8 cellular contexts compared by ENCODE assay signal in genomic region chr15:99729920-99730319, GRCh38. TPM values are rescaled to one million over a fixed set of nuclear protein-coding genes. Genes with fewer than 3 reads are reported as not detected.
DNase-seq lines count a peak whose midpoint lies in the region; ATAC-seq, FAIRE-seq and TF ChIP-seq lines count a peak whose summit lies in the region.

No MANE protein-coding gene starts in this region.

- no peak overlapping the region for H3K27ac Mint-ChIP-seq in astrocyte (ENCODE audit: unreplicated experiment)

- no peak for ATAC-seq in HG02981 (IDR thresholded peaks at IDR 0.05; ENCODE audit: unreplicated experiment)
- ATAC-seq in aorta (ENCODE audit: low FRiP score): no peak
- no peak for ATAC-seq in GM18505 (IDR thresholded peaks at IDR 0.05; ENCODE audit: unreplicated experiment)
- ATAC-seq in HG02798 (IDR thresholded peaks at IDR 0.05; ENCODE audit: poor library complexity, unreplicated experiment): no peak

- H3K36me3 ChIP-seq in HEK293 (ENCODE audit: control insufficient read depth in 2 of 2, insufficient read depth in 1 of 2, low read length in 2 of 2) (peaks cover 0 to 32% of the 10 kb centered on the region in 2 experiments; a peak in 2 of 3 replicates), astrocyte (ENCODE audit: insufficient read depth, low read length) (peaks cover 3% of the 10 kb centered on the region), aorta (ENCODE audit: control insufficient read depth in 1 of 2, insufficient read depth in 2 of 2, low read length in 1 of 2) (peaks cover 0 to 7% of the 10 kb centered on the region in 2 donors)

- no peaks in the 10 kb centered on the region for H3K27me3 Mint-ChIP-seq in astrocyte (ENCODE audit: low read depth, unreplicated experiment)

- peaks cover 14% of the 10 kb centered on the region for H4K20me1 ChIP-seq in astrocyte (ENCODE audit: insufficient read depth, low read length)

- H3K4me1 ChIP-seq in HEK293 (ENCODE audit: control insufficient read depth, insufficient read depth, low read length) (peaks cover 5% of the 10 kb centered on the region; the same call in 1 of the 2 replicates), astrocyte (ENCODE audit: insufficient read depth, low read length) (peaks cover 5% of the 10 kb centered on the region), aorta (ENCODE audit: control insufficient read depth in 1 of 2, insufficient read depth in 2 of 2, low read length in 2 of 2) (no peaks in the 10 kb centered on the region)

- peak; percentile 60; the same call in 1 of the 2 replicates for TF ChIP-seq CTCF in HEK293 (tag by site-specific recombination; IDR thresholded peaks at IDR 0.05)
- TF ChIP-seq CTCF in astrocyte (IDR thresholded peaks at IDR 0.05; ENCODE audit: insufficient read depth, low read depth, low read length): peak; percentile 44

- no peaks in the 10 kb centered on the region for H3K4me1 Mint-ChIP-seq in astrocyte (ENCODE audit: low read depth, unreplicated experiment)

- no peak overlapping the region for H3K4me2 ChIP-seq in astrocyte (ENCODE audit: low read length)

- peaks cover 4% of the 10 kb centered on the region for H3K9me3 Mint-ChIP-seq in astrocyte (ENCODE audit: unreplicated experiment)

- H3K9ac ChIP-seq in astrocyte (ENCODE audit: low read length): no peak overlapping the region

- no peak overlapping the region for H3K27ac ChIP-seq in HEK293 (ENCODE audit: extremely low read depth, low read depth, low read length)
- H3K27ac ChIP-seq in astrocyte (ENCODE audit: low read depth, low read length): no peak overlapping the region
- no peak overlapping the region for H3K27ac ChIP-seq in aorta (ENCODE audit: low read depth in 1 of 2, low read length in 2 of 2)

- H2AFZ ChIP-seq in astrocyte (ENCODE audit: low read depth, low read length): no peak overlapping the region

- no peak overlapping the region for H3K4me3 Mint-ChIP-seq in astrocyte (ENCODE audit: unreplicated experiment)

- H3K9me3 ChIP-seq in HEK293 (ENCODE audit: control insufficient read depth, insufficient read depth, low read depth, low read length) (no peaks in the 10 kb centered on the region), astrocyte (ENCODE audit: insufficient read depth, low read depth, low read length) (peaks cover 8% of the 10 kb centered on the region), aorta (ENCODE audit: control insufficient read depth, low read length) (no peaks in the 10 kb centered on the region)

- H3K79me2 ChIP-seq in astrocyte (ENCODE audit: insufficient read depth, low read length): no peaks in the 10 kb centered on the region

- H3K27me3 ChIP-seq in astrocyte (ENCODE audit: insufficient read depth, low read length) (no peaks in the 10 kb centered on the region), aorta (ENCODE audit: control insufficient read depth in 1 of 2, insufficient read depth in 2 of 2, low read length in 1 of 2) (no peaks in the 10 kb centered on the region)

- POLR2A ChIA-PET in HEK293 (lab: Yijun Ruan, JAX): no interaction called here

- intact Hi-C loops in aorta (cut with DNase I): loop anchor here in 1 of 2 donors (5.0 to 10.0 kb wide), 2 partner anchors 458 to 625 kb away; partner anchors contain the start of gene SYNM

- no peak overlapping the region for H3K4me3 ChIP-seq in HEK293 (ENCODE audit: low read depth, low read length)
- no peak overlapping the region for H3K4me3 ChIP-seq in astrocyte (ENCODE audit: insufficient read depth, low read depth, low read length)
- no peak overlapping the region for H3K4me3 ChIP-seq in aorta (ENCODE audit: low read length in 2 of 2)

- TF ChIP-seq POLR2A in GM18505 (IDR thresholded peaks at IDR 0.05; ENCODE audit: borderline replicate concordance, extremely low read depth, insufficient read depth, insufficient read length): no peak

- peaks cover 15% of the 10 kb centered on the region for H3K36me3 Mint-ChIP-seq in astrocyte (ENCODE audit: low read depth, unreplicated experiment)

- peak; percentile 26 for FAIRE-seq in astrocyte (lab: Jason Lieb, UNC)

- CTCF ChIA-PET in HEK293 (lab: Yijun Ruan, JAX): interaction anchor here (0.8 to 4.2 kb wide), 8 partner anchors 11 to 462 kb away, joined by 3 to 22 read pairs (median 4); no protein-coding TSS in a partner anchor

- 27 to 35% methylated on average over 3 of the region's 3 CpGs for WGBS in aorta, 2 donors

- peak; percentile 4 for DNase-seq in COLO668 (lab: John Stamatoyannopoulos, UW; ENCODE audit: unreplicated experiment)
- peak; percentile 16 for DNase-seq in astrocyte (ENCODE audit: low read depth)
- peak; percentile 11 for DNase-seq in kidney glomerular epithelial cell (lab: John Stamatoyannopoulos, UW)
- no peak for DNase-seq in aorta

TF ChIP-seq in HEK293, 187 proteins besides CTCF, POLR2A, EP300 and RAD21 (continues in another document):
- TF ChIP-seq ZBTB44 (tag by site-specific recombination; IDR thresholded peaks at IDR 0.05) (no peak), PRDM10 (tag by site-specific recombination; IDR thresholded peaks at IDR 0.05) (peak; percentile 60), ZNF133 (tag by site-specific recombination; IDR thresholded peaks at IDR 0.05) (no peak), ZFHX2 (tag by site-specific recombination; conservative IDR thresholded peaks at IDR 0.05) (no peak), ZNF529 (tag by site-specific recombination; IDR thresholded peaks at IDR 0.05; ENCODE audit: insufficient replicate concordance) (no peak), BCL11A (tag by site-specific recombination; IDR thresholded peaks at IDR 0.05; ENCODE audit: low read depth) (no peak)
- TF ChIP-seq, protein P1, sequence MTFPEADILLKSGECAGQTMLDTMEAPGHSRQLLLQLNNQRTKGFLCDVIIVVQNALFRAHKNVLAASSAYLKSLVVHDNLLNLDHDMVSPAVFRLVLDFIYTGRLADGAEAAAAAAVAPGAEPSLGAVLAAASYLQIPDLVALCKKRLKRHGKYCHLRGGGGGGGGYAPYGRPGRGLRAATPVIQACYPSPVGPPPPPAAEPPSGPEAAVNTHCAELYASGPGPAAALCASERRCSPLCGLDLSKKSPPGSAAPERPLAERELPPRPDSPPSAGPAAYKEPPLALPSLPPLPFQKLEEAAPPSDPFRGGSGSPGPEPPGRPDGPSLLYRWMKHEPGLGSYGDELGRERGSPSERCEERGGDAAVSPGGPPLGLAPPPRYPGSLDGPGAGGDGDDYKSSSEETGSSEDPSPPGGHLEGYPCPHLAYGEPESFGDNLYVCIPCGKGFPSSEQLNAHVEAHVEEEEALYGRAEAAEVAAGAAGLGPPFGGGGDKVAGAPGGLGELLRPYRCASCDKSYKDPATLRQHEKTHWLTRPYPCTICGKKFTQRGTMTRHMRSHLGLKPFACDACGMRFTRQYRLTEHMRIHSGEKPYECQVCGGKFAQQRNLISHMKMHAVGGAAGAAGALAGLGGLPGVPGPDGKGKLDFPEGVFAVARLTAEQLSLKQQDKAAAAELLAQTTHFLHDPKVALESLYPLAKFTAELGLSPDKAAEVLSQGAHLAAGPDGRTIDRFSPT (tag by site-specific recombination; IDR thresholded peaks at IDR 0.05): no peak
- TF ChIP-seq, protein P2, sequence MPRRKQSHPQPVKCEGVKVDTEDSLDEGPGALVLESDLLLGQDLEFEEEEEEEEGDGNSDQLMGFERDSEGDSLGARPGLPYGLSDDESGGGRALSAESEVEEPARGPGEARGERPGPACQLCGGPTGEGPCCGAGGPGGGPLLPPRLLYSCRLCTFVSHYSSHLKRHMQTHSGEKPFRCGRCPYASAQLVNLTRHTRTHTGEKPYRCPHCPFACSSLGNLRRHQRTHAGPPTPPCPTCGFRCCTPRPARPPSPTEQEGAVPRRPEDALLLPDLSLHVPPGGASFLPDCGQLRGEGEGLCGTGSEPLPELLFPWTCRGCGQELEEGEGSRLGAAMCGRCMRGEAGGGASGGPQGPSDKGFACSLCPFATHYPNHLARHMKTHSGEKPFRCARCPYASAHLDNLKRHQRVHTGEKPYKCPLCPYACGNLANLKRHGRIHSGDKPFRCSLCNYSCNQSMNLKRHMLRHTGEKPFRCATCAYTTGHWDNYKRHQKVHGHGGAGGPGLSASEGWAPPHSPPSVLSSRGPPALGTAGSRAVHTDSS (tag by site-specific recombination; IDR thresholded peaks at IDR 0.05): no peak

RNA-seq across cellular contexts. Expression of gene LYSMD4, which starts 3.3 kb away (rescaled TPM):
- 3.8 and 5.0 TPM in 2 replicates for total RNA-seq in astrocyte
- 10 to 100 TPM in 1 of 2 donors, 1 to 10 TPM in 1; 7.7 to 14.3 TPM for total RNA-seq in aorta
- 10 to 100 TPM in 1 of 2 donors, 1 to 10 TPM in 1; 1.9 to 12.4 TPM for polyA plus RNA-seq in aorta

Comparison
In these comparisons a context has a peak if more than half of its experiments do, and no peak if none do; other contexts are left out.
1. DNase-seq: peak in COLO668 (single experiment), astrocyte (single experiment) and kidney glomerular epithelial cell (single experiment); none in aorta (0 of 2).